ENCODE assay signal across 9 cellular contexts in genomic region chr2:28276076-28276618, GRCh38.
DNase-seq lines count a peak whose midpoint lies in the region; ATAC-seq and FAIRE-seq lines count a peak whose summit lies in the region.
"Had no signal": no experiment of that assay in that cellular context is flagged by ENCODE, and none has a peak within 500 bp of the region (broad histone marks: within the 10 kb centered on the region; RNA-seq: fewer than 3 reads in every experiment).

No MANE protein-coding gene starts in this region.

- no peak overlapping the region for H3K4me3 ChIP-seq in small intestine (ENCODE audit: low read depth in 1 of 2, low read length in 2 of 2)

- peaks cover 9 to 15% of the 10 kb centered on the region in 2 donors for H3K4me1 ChIP-seq in small intestine (ENCODE audit: control insufficient read depth in 2 of 2, insufficient read depth in 1 of 2, low read depth in 1 of 2, low read length in 1 of 2)
- H3K4me1 ChIP-seq: parathyroid adenoma had no signal

- no peaks in the 10 kb centered on the region for H3K9me3 ChIP-seq in small intestine (ENCODE audit: control insufficient read depth, low read depth)

- DNase-seq in GM04503 (ENCODE audit: low read depth) (peak; percentile 98), SW480 (ENCODE audit: low spot score) (peak; percentile 83), fibroblast of gingiva (ENCODE audit: low read depth) (peak; percentile 86), small intestine (peak; percentile 31), posterior vena cava (ENCODE audit: low spot score) (no peak), NCI-H1694 treated with DMSO at 0.1 percent for 48 hours (lab: John Stamatoyannopoulos, UW) (no peak)

- intact Hi-C loops in posterior vena cava (cut with DNase I), result no loop called here

- peak overlapping the region in 1 of 2 donors; percentile 43 for H3K27ac ChIP-seq in small intestine (ENCODE audit: low read depth in 1 of 2, low read length in 1 of 2)

- ATAC-seq in HG02798 (IDR thresholded peaks at IDR 0.05; ENCODE audit: poor library complexity, unreplicated experiment) (peak; percentile 50), HG03571 (IDR thresholded peaks at IDR 0.05; ENCODE audit: unreplicated experiment) (no peak)

- FAIRE-seq in small intestine (lab: Jason Lieb, UNC), result no peak

- H3K27me3 ChIP-seq in small intestine (ENCODE audit: control insufficient read depth in 2 of 2, insufficient read depth in 2 of 2, low read length in 2 of 2), result no peaks in the 10 kb centered on the region

- no peaks in the 10 kb centered on the region for H3K36me3 ChIP-seq in small intestine (ENCODE audit: control insufficient read depth in 2 of 2, insufficient read depth in 2 of 2, low read length in 2 of 2)

- 66 to 69% (median 68%) methylated on average over 11 of the region's 11 CpGs for WGBS in small intestine, 3 donors

Comparison
In these comparisons a context has a peak if more than half of its experiments do, and no peak if none do; other contexts are left out.
1. DNase-seq: peak in GM04503 (single experiment), SW480 (single experiment), fibroblast of gingiva (single experiment) and small intestine (single experiment); none in posterior vena cava (single experiment) and NCI-H1694 treated with DMSO at 0.1 percent for 48 hours (single experiment).